ENCODE assay signal across 14 cellular contexts in the genomic region with DNA sequence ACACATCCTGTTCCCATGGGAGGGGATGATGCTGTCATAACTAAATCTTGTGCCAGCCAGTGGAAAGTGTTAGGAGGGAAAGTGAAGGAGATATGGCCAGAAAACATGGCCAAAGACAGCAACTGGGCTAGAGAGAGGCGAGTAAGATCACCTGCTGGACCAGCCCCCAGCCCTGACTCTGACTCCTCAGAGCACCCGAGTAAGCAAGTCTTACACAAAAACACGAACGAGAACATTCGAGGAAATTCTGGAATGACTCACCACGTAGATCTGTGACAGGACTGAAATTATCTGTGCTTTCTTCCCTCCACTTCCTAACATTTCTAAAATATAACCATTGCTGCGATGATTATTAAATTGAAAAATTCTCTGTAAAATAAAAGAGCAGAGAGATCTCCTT. TPM values are rescaled to one million over a fixed set of nuclear protein-coding genes. Genes with fewer than 3 reads are reported as not detected.
A peak's percentile ranks its signal among the peaks of the same experiment; 100 is the strongest.
DNase-seq lines count a peak whose midpoint lies in the region; ATAC-seq and TF ChIP-seq lines count a peak whose summit lies in the region.
"Had no signal": no experiment of that assay in that cellular context is flagged by ENCODE, and none has a peak within 500 bp of the region (broad histone marks: within the 10 kb centered on the region; RNA-seq: fewer than 3 reads in every experiment).

No MANE protein-coding gene starts in this region.

- no peak for TF ChIP-seq CTCF in endodermal cell (conservative IDR thresholded peaks at IDR 0.05)

- no peaks in the 10 kb centered on the region for H3K27me3 Mint-ChIP-seq in endodermal cell (ENCODE audit: insufficient read depth)
- no peaks in the 10 kb centered on the region for H3K27me3 Mint-ChIP-seq in natural killer cell treated with Interleukin-12 subunit alpha and Interleukin-12 subunit beta and Interleukin-15 and Interleukin-18, amount 100 ng/mL, for 72 hours

- no peak overlapping the region for H3K9ac ChIP-seq in HUES48 (ENCODE audit: low read depth, low read length)
- H3K9ac ChIP-seq in endodermal cell (ENCODE audit: extremely low read depth, low read length, poor library complexity, severe bottlenecking): no peak overlapping the region
- no peak overlapping the region for H3K9ac ChIP-seq in Karpas-422 (ENCODE audit: low read length)

- H3K27ac ChIP-seq in HUES48 (ENCODE audit: low read depth, low read length) (peak overlapping the region; percentile 79), endodermal cell (ENCODE audit: low read depth, low read length) (no peak overlapping the region), Karpas-422 (ENCODE audit: low read length) (no peak overlapping the region)

- no peak overlapping the region for H3K4me2 ChIP-seq in Karpas-422 (ENCODE audit: low read depth, low read length, poor library complexity, severe bottlenecking)

- H3K9me3 ChIP-seq in HUES48 (ENCODE audit: control insufficient read depth, insufficient read depth, low read length) (no peaks in the 10 kb centered on the region), endodermal cell (ENCODE audit: control insufficient read depth, low read length) (no peaks in the 10 kb centered on the region), Karpas-422 (ENCODE audit: low read length) (no peaks in the 10 kb centered on the region)

- peaks cover 5% of the 10 kb centered on the region for H3K4me1 Mint-ChIP-seq in endodermal cell
- H3K4me1 Mint-ChIP-seq in natural killer cell treated with Interleukin-12 subunit alpha and Interleukin-12 subunit beta and Interleukin-15 and Interleukin-18, amount 100 ng/mL, for 72 hours (ENCODE audit: low read depth in 2 of 2): no peaks in the 10 kb centered on the region

- no peaks in the 10 kb centered on the region for H4K20me1 ChIP-seq in Karpas-422 (ENCODE audit: insufficient read depth, low read depth, low read length)

- H3K36me3 ChIP-seq in HUES48 (ENCODE audit: control insufficient read depth, insufficient read depth, low read length): peaks cover 98% of the 10 kb centered on the region
- H3K36me3 ChIP-seq in endodermal cell (ENCODE audit: control insufficient read depth, insufficient read depth, low read length): peaks cover 90% of the 10 kb centered on the region
- H3K36me3 ChIP-seq in Karpas-422 (ENCODE audit: insufficient read depth, low read length): peaks cover 49% of the 10 kb centered on the region

- H3K27ac Mint-ChIP-seq in endodermal cell: peak overlapping the region; percentile 35
- peak overlapping the region in 1 of 2 donors; percentile 55 for H3K27ac Mint-ChIP-seq in natural killer cell treated with Interleukin-12 subunit alpha and Interleukin-12 subunit beta and Interleukin-15 and Interleukin-18, amount 100 ng/mL, for 72 hours

- H3K4me1 ChIP-seq in HUES48 (ENCODE audit: control insufficient read depth, insufficient read depth, low read length) (no peaks in the 10 kb centered on the region), endodermal cell (ENCODE audit: control insufficient read depth, insufficient read depth, low read length) (no peaks in the 10 kb centered on the region), Karpas-422 (ENCODE audit: low read length) (no peaks in the 10 kb centered on the region; the same call in 1 of the 2 replicates)

- peaks cover 76% of the 10 kb centered on the region for H3K36me3 Mint-ChIP-seq in endodermal cell (ENCODE audit: low read depth)
- H3K36me3 Mint-ChIP-seq in natural killer cell treated with Interleukin-12 subunit alpha and Interleukin-12 subunit beta and Interleukin-15 and Interleukin-18, amount 100 ng/mL, for 72 hours: peaks cover 13% of the 10 kb centered on the region

- no peak overlapping the region for H2AFZ ChIP-seq in Karpas-422 (ENCODE audit: low read length)

- H3K79me2 ChIP-seq in Karpas-422 (ENCODE audit: low read length): peaks cover 13% of the 10 kb centered on the region

- 90 to 94% methylated on average over 7 of the region's 7 CpGs for WGBS in endodermal cell (ENCODE audit: insufficient coverage in 1 of 2, insufficient read length in 1 of 2), 2 experiments

- DNase-seq in endodermal cell (no peak), Karpas-422 (no peak), NCI-H2081 treated with DMSO at 0.1 percent for 48 hours (lab: John Stamatoyannopoulos, UW) (no peak)
- no peak for DNase-seq in natural killer cell treated with Interleukin-12 subunit alpha and Interleukin-12 subunit beta and Interleukin-15 and Interleukin-18, amount 100 ng/mL, for 72 hours (ENCODE audit: low spot score)
- DNase-seq: activated gamma-delta T cell, midbrain, NCI-H1930, NCI-H82, SHP77 treated with DMSO at 0.1 percent for 48 hours, substantia nigra had no signal

- ATAC-seq in GM18858 (IDR thresholded peaks at IDR 0.05; ENCODE audit: unreplicated experiment) (peak; percentile 38), GM21390 (IDR thresholded peaks at IDR 0.05; ENCODE audit: unreplicated experiment) (peak; percentile 44)
- ATAC-seq in natural killer cell treated with Interleukin-12 subunit alpha and Interleukin-12 subunit beta and Interleukin-15 and Interleukin-18, amount 100 ng/mL, for 72 hours: no peak
- ATAC-seq: K562 had no signal

- H3K4me3 ChIP-seq in HUES48 (ENCODE audit: low read depth, low read length) (no peak overlapping the region), endodermal cell (ENCODE audit: low read length) (no peak overlapping the region), Karpas-422 (ENCODE audit: low read length) (no peak overlapping the region)
- H3K4me3 ChIP-seq: K562 had no signal

- no peaks in the 10 kb centered on the region for H3K9me2 ChIP-seq in Karpas-422 (replicated peaks; ENCODE audit: insufficient read depth, low read length)

- H3K27me3 ChIP-seq in HUES48 (ENCODE audit: control insufficient read depth, insufficient read depth, low read length) (no peaks in the 10 kb centered on the region), endodermal cell (ENCODE audit: control insufficient read depth, insufficient read depth, low read length, poor library complexity, severe bottlenecking) (no peaks in the 10 kb centered on the region), Karpas-422 (ENCODE audit: low read length) (no peaks in the 10 kb centered on the region)

- H3K4me3 Mint-ChIP-seq in endodermal cell: no peak overlapping the region
- H3K4me3 Mint-ChIP-seq in natural killer cell treated with Interleukin-12 subunit alpha and Interleukin-12 subunit beta and Interleukin-15 and Interleukin-18, amount 100 ng/mL, for 72 hours: no peak overlapping the region

- H3K9me3 Mint-ChIP-seq in endodermal cell: no peaks in the 10 kb centered on the region
- no peaks in the 10 kb centered on the region for H3K9me3 Mint-ChIP-seq in natural killer cell treated with Interleukin-12 subunit alpha and Interleukin-12 subunit beta and Interleukin-15 and Interleukin-18, amount 100 ng/mL, for 72 hours

RNA-seq across cellular contexts. Expression of a gene that starts 9.2 kb away (rescaled TPM):
- total RNA-seq in endodermal cell: 10 to 100 TPM; 63.5 to 65.6 TPM
- 45.9 TPM for polyA plus RNA-seq in endodermal cell (2013, experiment 1 of 2)
- polyA plus RNA-seq in endodermal cell (2013, experiment 2 of 2): 37.8 TPM
- 28.6 and 75.1 TPM in 2 replicates for total RNA-seq in Karpas-422 (2014; rRNA removed; shearing (Covaris generic); ENCODE audit: low replicate concordance)
- 10 to 100 TPM; 17.2 to 24.5 TPM for total RNA-seq in natural killer cell treated with Interleukin-12 subunit alpha and Interleukin-12 subunit beta and Interleukin-15 and Interleukin-18, amount 100 ng/mL, for 72 hours

Comparison
In these comparisons a context has a peak if more than half of its experiments do, and no peak if none do; other contexts are left out.
1. ATAC-seq: peak in GM18858 (single experiment) and GM21390 (single experiment); none in natural killer cell treated with Interleukin-12 subunit alpha and Interleukin-12 subunit beta and Interleukin-15 and Interleukin-18, amount 100 ng/mL, for 72 hours (0 of 2).